ENCODE assay signal across 8 cellular contexts in the genomic region with DNA sequence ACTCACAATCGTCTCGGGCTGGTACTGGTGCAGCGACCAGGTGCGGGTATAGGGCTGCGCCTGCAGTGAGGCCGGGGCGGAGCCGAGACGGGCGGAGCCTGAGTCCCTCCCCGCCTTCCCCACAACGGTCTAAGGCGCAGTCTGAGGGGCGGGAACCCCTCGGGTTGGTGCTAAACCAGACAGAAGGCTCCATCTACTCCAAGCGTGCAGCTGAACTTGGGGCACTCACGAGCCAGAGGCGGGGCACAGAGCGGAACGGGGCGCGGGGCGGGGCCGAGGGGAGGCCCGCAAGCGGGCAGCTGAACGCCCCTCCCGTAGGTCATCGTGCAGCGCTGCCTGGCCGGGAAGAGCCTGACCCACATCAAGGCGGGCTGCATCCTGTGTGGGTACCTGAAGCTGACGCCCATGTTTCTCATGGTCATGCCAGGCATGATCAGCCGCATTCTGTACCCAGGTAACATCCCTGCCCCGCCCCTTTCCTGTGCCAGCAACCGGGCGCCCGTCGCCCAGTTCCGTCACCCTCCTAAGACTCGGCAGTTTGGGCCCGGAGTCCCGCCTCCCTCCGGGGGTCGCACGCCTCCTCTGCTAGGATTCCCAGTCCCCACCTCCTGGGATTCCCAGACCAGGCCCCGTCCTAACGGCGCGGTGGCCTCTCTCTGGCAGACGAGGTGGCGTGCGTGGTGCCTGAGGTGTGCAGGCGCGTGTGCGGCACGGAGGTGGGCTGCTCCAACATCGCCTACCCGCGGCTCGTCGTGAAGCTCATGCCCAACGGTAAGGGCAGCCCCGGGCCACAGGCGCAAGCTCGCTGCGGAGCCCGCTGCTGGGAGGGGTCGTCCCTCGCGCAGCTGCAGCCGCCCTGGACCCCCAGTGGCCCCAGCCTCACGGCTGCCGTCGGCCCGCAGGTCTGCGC. TPM values are rescaled to one million over a fixed set of nuclear protein-coding genes. Genes with fewer than 3 reads are reported as not detected.
DNase-seq lines count a peak whose midpoint lies in the region; ATAC-seq and TF ChIP-seq lines count a peak whose summit lies in the region.

No MANE protein-coding gene starts in this region.

- H3K4me3 ChIP-seq in Peyer's patch (peak overlapping the region; percentile 50 to 67 (median 58)), cardiac muscle cell (peak overlapping the region; percentile 35), rectal smooth muscle tissue (ENCODE audit: low read length) (peak overlapping the region; percentile 63)

- TF ChIP-seq POLR2A in Peyer's patch (IDR thresholded peaks at IDR 0.05), result no peak

- H3K9me3 ChIP-seq in Peyer's patch (peaks cover 0 to 4% (median 0%) of the 10 kb centered on the region in 4 donors), cardiac muscle cell (ENCODE audit: low read depth) (no peaks in the 10 kb centered on the region)

- H3K27me3 ChIP-seq in Peyer's patch, result no peaks in the 10 kb centered on the region
- peaks cover 44% of the 10 kb centered on the region for H3K27me3 ChIP-seq in cardiac muscle cell
- peaks cover 2% of the 10 kb centered on the region for H3K27me3 ChIP-seq in rectal smooth muscle tissue (ENCODE audit: control insufficient read depth, insufficient read depth, low read length)

- no peak overlapping the region for H3K9ac ChIP-seq in rectal smooth muscle tissue (ENCODE audit: low read length)

- peaks cover 0 to 14% (median 0%) of the 10 kb centered on the region in 3 donors for H3K36me3 ChIP-seq in Peyer's patch
- peaks cover 7% of the 10 kb centered on the region for H3K36me3 ChIP-seq in cardiac muscle cell
- H3K36me3 ChIP-seq in rectal smooth muscle tissue (ENCODE audit: control insufficient read depth, insufficient read depth, low read length), result peaks cover 3% of the 10 kb centered on the region

- peak; percentile 30 for DNase-seq in Ammon's horn (ENCODE audit: low spot score)
- peak; percentile 76 to 86 (median 84) for DNase-seq in Peyer's patch
- DNase-seq in activated gamma-delta T cell treated with anti-CD3 and anti-CD28 coated beads, Interleukin-2, amount 50 U/mL, for 16 hours (ENCODE audit: low read depth), result peak; percentile 57
- DNase-seq in cardiac muscle cell (ENCODE audit: low read depth in 1 of 2, low spot score in 1 of 2), result peak; percentile 44 to 70
- no peak for DNase-seq in NCI-H446 treated with DMSO at 0.1 percent for 48 hours (lab: John Stamatoyannopoulos, UW)

- no peak for TF ChIP-seq CTCF in Peyer's patch (IDR thresholded peaks at IDR 0.05)
- TF ChIP-seq CTCF in cardiac muscle cell (IDR thresholded peaks at IDR 0.05; ENCODE audit: low read depth, low read length), result no peak

- H3K27ac ChIP-seq in Peyer's patch (peak overlapping the region in 3 of 4 donors; percentile 6 to 70 (median 41)), cardiac muscle cell (no peak overlapping the region), rectal smooth muscle tissue (ENCODE audit: low read depth, low read length) (no peak overlapping the region)

- ATAC-seq in GM19025 (IDR thresholded peaks at IDR 0.05; ENCODE audit: low read depth, unreplicated experiment), result peak; percentile 81
- ATAC-seq in HG03432 (IDR thresholded peaks at IDR 0.05; ENCODE audit: unreplicated experiment), result peak; percentile 88

- H3K4me1 ChIP-seq in Peyer's patch (peaks cover 4 to 20% (median 7%) of the 10 kb centered on the region in 4 donors), cardiac muscle cell (ENCODE audit: low read depth) (no peaks in the 10 kb centered on the region), rectal smooth muscle tissue (ENCODE audit: control insufficient read depth, insufficient read depth, low read length) (peaks cover 5% of the 10 kb centered on the region)

RNA-seq across cellular contexts. Expression of gene SLC5A2, which starts 5.1 kb away (rescaled TPM):
- total RNA-seq in Peyer's patch, result 1 to 10 TPM in 2 of 4 donors, under 1 TPM in 1, not detected in 1; 0.94 to 5.4 (median 2.4) TPM
- total RNA-seq in cardiac muscle cell, result 0.36 TPM in 1 of 2 replicates, not detected in the other
- polyA plus RNA-seq in cardiac muscle cell, result 3.4 and 4.9 TPM in 2 replicates

RNA-seq across cellular contexts. Expression of gene TGFB1I1, which starts 16.0 kb away (rescaled TPM):
- total RNA-seq in Peyer's patch (10 to 100 TPM in 3 of 4 donors, 1 to 10 TPM in 1; 6.0 to 45.4 (median 18.2) TPM), cardiac muscle cell (39.1 and 42.4 TPM in 2 replicates)
- polyA plus RNA-seq in cardiac muscle cell, result 54.0 and 55.8 TPM in 2 replicates

RNA-seq across cellular contexts. Expression of gene RUSF1, which starts 20.2 kb away (rescaled TPM):
- 100 to 1,000 TPM in 3 of 4 donors, 10 to 100 TPM in 1; 65.2 to 124 (median 110) TPM for total RNA-seq in Peyer's patch
- 112 and 113 TPM in 2 replicates for total RNA-seq in cardiac muscle cell
- polyA plus RNA-seq in cardiac muscle cell, result 54.0 and 58.5 TPM in 2 replicates

RNA-seq across cellular contexts. Expression of gene ARMC5, which starts 28.7 kb away (rescaled TPM):
- total RNA-seq in Peyer's patch, result 10 to 100 TPM; 12.4 to 20.4 (median 17.6) TPM
- 19.7 and 21.7 TPM in 2 replicates for total RNA-seq in cardiac muscle cell
- polyA plus RNA-seq in cardiac muscle cell, result 26.0 and 28.7 TPM in 2 replicates

RNA-seq across cellular contexts. Expression of gene AHSP, which starts 39.7 kb away (rescaled TPM):
- total RNA-seq in Peyer's patch (not detected), cardiac muscle cell (not detected in 2 replicates)
- not detected in 2 replicates for polyA plus RNA-seq in cardiac muscle cell

Comparison
In these comparisons a context has a peak if more than half of its experiments do, and no peak if none do; other contexts are left out.
1. H3K27ac ChIP-seq: peak in Peyer's patch (3 of 4); none in cardiac muscle cell (single experiment) and rectal smooth muscle tissue (single experiment).
2. Peak in every context shown above with its lines, with median percentiles within 50 percentile points of each other: H3K4me3 ChIP-seq.